In the genomic region with DNA sequence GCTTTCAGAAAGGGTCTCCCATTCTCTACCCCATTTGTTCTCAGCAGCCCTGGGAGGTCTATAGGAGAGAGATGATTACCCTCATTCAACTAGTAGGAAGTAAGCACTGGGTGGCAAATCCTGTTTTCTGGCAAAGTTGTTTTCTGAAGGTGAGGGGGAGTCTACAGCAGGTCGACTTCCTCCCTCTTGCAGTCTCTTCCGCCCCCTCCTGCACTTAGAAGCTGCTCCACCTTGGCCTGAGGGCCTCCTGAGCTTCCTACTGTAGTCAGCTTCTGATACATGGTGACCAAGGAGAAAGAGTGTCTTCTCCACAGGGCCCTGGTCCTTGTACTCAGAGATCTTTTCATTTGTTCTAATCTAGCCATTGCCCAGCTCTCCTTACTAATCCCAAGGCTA, we compare ENCODE assay signal across 15 cellular contexts.
DNase-seq lines count a peak whose midpoint lies in the region; ATAC-seq, FAIRE-seq and TF ChIP-seq lines count a peak whose summit lies in the region.
"Had no signal": no experiment of that assay in that cellular context is flagged by ENCODE, and none has a peak within 500 bp of the region (broad histone marks: within the 10 kb centered on the region; RNA-seq: fewer than 3 reads in every experiment).

No MANE protein-coding gene starts in this region.

- ATAC-seq in GM18909 (IDR thresholded peaks at IDR 0.05; ENCODE audit: poor library complexity, unreplicated experiment) (peak; percentile 33), HG02642 (IDR thresholded peaks at IDR 0.05; ENCODE audit: poor library complexity, unreplicated experiment) (peak; percentile 18), HG03457 (IDR thresholded peaks at IDR 0.05; ENCODE audit: unreplicated experiment) (peak; percentile 2)
- ATAC-seq: activated T-cell treated with anti-CD3 and anti-CD28 coated beads, Interleukin-2, amount 50 U/mL, for 72 hours had no signal

- H3K9me3 ChIP-seq in spleen (no peaks in the 10 kb centered on the region), SJCRH30 (replicated peaks) (no peaks in the 10 kb centered on the region)
- H3K9me3 ChIP-seq: HAP-1, right atrium auricular region, upper lobe of left lung had no signal

- H3K36me3 ChIP-seq in spleen: peaks cover 0 to 78% (median 4%) of the 10 kb centered on the region in 6 donors
- H3K36me3 ChIP-seq in SJCRH30: no peaks in the 10 kb centered on the region
- H3K36me3 ChIP-seq: HAP-1, WERI-Rb-1 had no signal

- intact Hi-C loops in spleen (cut with DNase I; ENCODE audit: low total_unique reads): no loop called here

- no peak for DNase-seq in spleen
- DNase-seq in HUDEP-2 (lab: John Stamatoyannopoulos, UW; ENCODE audit: unreplicated experiment in 76 of 76): no peak
- DNase-seq in GM12892 (ENCODE audit: insufficient read length): no peak
- no peak for DNase-seq in SJCRH30
- no peak for DNase-seq in activated effector memory CD4-positive, alpha-beta T cell treated with Interleukin-2 at 50 U/mL for 16 hours
- DNase-seq: activated T-cell treated with anti-CD3 and anti-CD28 coated beads, Interleukin-2, amount 50 U/mL, for 72 hours; CD4-positive, alpha-beta memory T cell; KBM-7; upper lobe of left lung; WERI-Rb-1 had no signal

- TF ChIP-seq CTCF in spleen (IDR thresholded peaks at IDR 0.05 in 8 of 11, conservative IDR thresholded peaks at IDR 0.05 in 3 of 11): no peak

- WGBS in spleen, 5 donors: 42 to 81% (median 47%) methylated on average over 2 of the region's 2 CpGs

- H3K4me1 ChIP-seq in spleen (peaks cover 5 to 53% (median 29%) of the 10 kb centered on the region in 6 donors), SJCRH30 (no peaks in the 10 kb centered on the region)
- H3K4me1 ChIP-seq: HAP-1 had no signal

- FAIRE-seq in GM12892 (lab: Jason Lieb, UNC): no peak

- H3K27me3 ChIP-seq in spleen (replicated peaks in 1 of 7) (no peaks in the 10 kb centered on the region), SJCRH30 (no peaks in the 10 kb centered on the region)
- H3K27me3 ChIP-seq: right atrium auricular region, upper lobe of left lung had no signal

- H3K4me3 ChIP-seq in spleen: no peak overlapping the region
- H3K4me3 ChIP-seq in SJCRH30: no peak overlapping the region
- H3K4me3 ChIP-seq: HAP-1, right atrium auricular region, upper lobe of left lung had no signal

- TF ChIP-seq POLR2A in spleen (IDR thresholded peaks at IDR 0.05): no peak
- TF ChIP-seq POLR2A in GM12892 (IDR thresholded peaks at IDR 0.05; ENCODE audit: low read depth, low read length): no peak

- H3K27ac ChIP-seq in spleen (peak overlapping the region in 7 of 8 donors; percentile 17 to 76 (median 70)), SJCRH30 (no peak overlapping the region)
- H3K27ac ChIP-seq: WERI-Rb-1 had no signal
